ENCODE assay signal across 1 cellular context in the genomic region with DNA sequence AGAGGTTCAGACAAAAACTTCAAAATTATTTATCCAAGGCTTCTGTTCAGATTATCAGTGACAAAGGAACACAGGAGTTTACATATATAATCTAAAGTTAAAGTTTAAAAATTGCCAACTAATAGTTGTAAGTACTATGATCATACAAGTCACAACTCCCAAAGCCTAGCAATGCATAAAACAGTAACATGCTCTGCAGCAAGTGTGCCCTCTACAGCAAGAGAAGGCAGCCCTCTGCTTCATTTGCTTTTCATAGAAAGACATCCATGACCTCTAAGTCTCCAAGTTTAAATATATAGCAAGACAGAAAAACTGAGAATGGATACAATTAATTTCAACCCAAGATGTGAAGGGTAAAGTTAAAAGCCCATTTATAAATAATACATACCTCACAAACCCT.
TF ChIP-seq lines count a peak whose summit lies in the region.

No MANE protein-coding gene starts in this region.

TF ChIP-seq in HepG2, 621 proteins besides CTCF, POLR2A, EP300 and RAD21:
- TF ChIP-seq ZSCAN30 (CRISPR knock-in tag; IDR thresholded peaks at IDR 0.05) = no peak
- no peak for TF ChIP-seq CAMTA2 (CRISPR knock-in tag; IDR thresholded peaks at IDR 0.05; ENCODE audit: borderline replicate concordance)
- TF ChIP-seq GTF2F1 (IDR thresholded peaks at IDR 0.05; ENCODE audit: low read length) = no peak
- 0 out of 2 replicates have a peak, but pooled peaks have one; percentile 24 for TF ChIP-seq BCL6 (CRISPR knock-in tag; IDR thresholded peaks at IDR 0.05)
